ENCODE assay signal across 8 cellular contexts in the genomic region with DNA sequence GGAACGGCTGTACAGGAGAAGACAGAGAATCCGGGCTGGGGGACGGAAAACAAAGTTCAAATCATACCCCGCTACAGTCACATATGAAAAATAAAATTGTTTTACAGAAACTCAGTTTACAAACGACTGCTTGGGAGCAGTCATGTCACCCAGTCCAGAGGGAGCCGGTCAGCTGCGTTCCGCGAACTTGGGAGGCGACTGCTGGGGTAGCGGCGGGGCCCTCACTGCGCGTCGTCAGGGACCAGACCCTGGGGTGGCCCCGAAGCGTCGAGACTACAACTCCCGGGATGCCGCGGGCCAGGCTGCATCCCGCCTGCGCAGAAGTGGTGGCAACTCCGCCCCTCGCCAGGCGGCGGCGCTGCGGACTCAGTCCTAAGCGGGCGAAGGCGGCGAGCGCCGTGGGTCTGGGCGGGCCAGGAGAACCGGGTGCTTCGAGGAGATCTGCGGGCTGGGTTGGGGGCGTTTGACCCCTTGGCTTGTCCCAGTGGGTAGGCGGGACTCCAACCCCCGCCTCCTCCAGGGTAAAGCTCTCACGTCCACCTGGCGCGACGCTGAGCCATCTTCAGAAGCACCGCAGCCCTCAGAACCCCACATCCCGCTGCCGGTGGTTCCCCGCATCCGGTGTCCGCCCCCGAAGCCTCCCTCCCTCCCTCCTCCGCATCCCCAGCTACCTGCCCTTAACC. TPM values are rescaled to one million over a fixed set of nuclear protein-coding genes. Genes with fewer than 3 reads are reported as not detected.
DNase-seq lines count a peak whose midpoint lies in the region; ATAC-seq and TF ChIP-seq lines count a peak whose summit lies in the region.

No MANE protein-coding gene starts in this region.

- TF ChIP-seq CTCF in GM12875 (IDR thresholded peaks at IDR 0.05; ENCODE audit: borderline replicate concordance, insufficient read depth, low read depth, low read length) (peak; percentile 97), cardiac muscle cell (IDR thresholded peaks at IDR 0.05; ENCODE audit: low read depth, low read length) (peak; percentile 84), transverse colon (IDR thresholded peaks at IDR 0.05) (peak; percentile 88 to 98 (median 96))

- H4K91ac ChIP-seq in trophoblast cell (ENCODE audit: low read depth, low read length): peak overlapping the region; percentile 79

- H3K79me2 ChIP-seq in trophoblast cell (ENCODE audit: control insufficient read depth, insufficient read depth, low read length, poor library complexity): peaks cover 2% of the 10 kb centered on the region

- no peaks in the 10 kb centered on the region for H3K27me3 ChIP-seq in cardiac muscle cell
- H3K27me3 ChIP-seq in trophoblast cell (ENCODE audit: insufficient read depth, low read length): no peaks in the 10 kb centered on the region
- H3K27me3 ChIP-seq in transverse colon: no peaks in the 10 kb centered on the region

- H3K4me2 ChIP-seq in trophoblast cell (ENCODE audit: low read length): peak overlapping the region; percentile 83

- H3K18ac ChIP-seq in trophoblast cell (ENCODE audit: low read length): peak overlapping the region; percentile 19

- peak overlapping the region; percentile 84 for H3K14ac ChIP-seq in trophoblast cell (ENCODE audit: low read length)

- peak overlapping the region; percentile 87 for H3K4me3 Mint-ChIP-seq in activated naive CD8-positive, alpha-beta T cell treated with anti-CD3 and anti-CD28 coated beads, Interleukin-2, amount 10 ng/mL, durations not matched to agents 7 days and 5 days

- POLR2A ChIA-PET in activated naive CD8-positive, alpha-beta T cell treated with anti-CD3 and anti-CD28 coated beads, Interleukin-2, amount 10 ng/mL, durations not matched to agents 7 days and 5 days (lab: Charles Lee): interaction anchor here (0.7 to 9.1 kb wide), 23 partner anchors 7 to 567 kb away, joined by 3 to 214 read pairs (median 6); partner anchors contain the start of genes ARHGEF39, CCDC107, CD72 and CREB3

- no peak overlapping the region for H2AK5ac ChIP-seq in trophoblast cell (ENCODE audit: low read length)

- no peaks in the 10 kb centered on the region for H3K27me3 Mint-ChIP-seq in activated naive CD8-positive, alpha-beta T cell treated with anti-CD3 and anti-CD28 coated beads, Interleukin-2, amount 10 ng/mL, durations not matched to agents 7 days and 5 days

- H3K9me3 Mint-ChIP-seq in activated naive CD8-positive, alpha-beta T cell treated with anti-CD3 and anti-CD28 coated beads, Interleukin-2, amount 10 ng/mL, durations not matched to agents 7 days and 5 days: no peaks in the 10 kb centered on the region

- H3K36me3 ChIP-seq in cardiac muscle cell (no peaks in the 10 kb centered on the region), trophoblast cell (ENCODE audit: control insufficient read depth in 1 of 2, insufficient read depth in 2 of 2, low read length in 2 of 2) (no peaks in the 10 kb centered on the region), transverse colon (no peaks in the 10 kb centered on the region)

- peaks cover 9% of the 10 kb centered on the region for H3K79me1 ChIP-seq in trophoblast cell (ENCODE audit: low read length)

- H3K4ac ChIP-seq in trophoblast cell (ENCODE audit: low read depth, low read length): peak overlapping the region; percentile 72

- DNase-seq in NCI-H1092 treated with DMSO at 0.1 percent for 48 hours (lab: John Stamatoyannopoulos, UW) (peak; percentile 90), SKM-1 (lab: John Stamatoyannopoulos, UW; ENCODE audit: unreplicated experiment) (peak; percentile 85), cardiac muscle cell (ENCODE audit: low read depth in 1 of 2, low spot score in 1 of 2) (peak; percentile 93 to 95), trophoblast cell (peak; percentile 93 to 98), transverse colon (peak; percentile 96)
- DNase-seq in activated naive CD8-positive, alpha-beta T cell treated with anti-CD3 and anti-CD28 coated beads, Interleukin-2, amount 10 ng/mL, durations not matched to agents 7 days and 5 days: peak; percentile 98

- H3K27ac Mint-ChIP-seq in activated naive CD8-positive, alpha-beta T cell treated with anti-CD3 and anti-CD28 coated beads, Interleukin-2, amount 10 ng/mL, durations not matched to agents 7 days and 5 days: peak overlapping the region; percentile 90

- WGBS in trophoblast cell (ENCODE audit: extremely low coverage, insufficient coverage, insufficient read length): no CpG with 5 or more reads among the region's 54 CpGs
- WGBS in transverse colon (ENCODE audit: low coverage in 1 of 2), 2 donors: 0% methylated on average over 4 to 36 of the region's 54 CpGs

- H3K4me3 ChIP-seq in GM12875 (ENCODE audit: low read depth, low read length) (peak overlapping the region; percentile 58), cardiac muscle cell (peak overlapping the region; percentile 53), trophoblast cell (ENCODE audit: low read depth, low read length) (peak overlapping the region; percentile 71), transverse colon (peak overlapping the region; percentile 50 to 68 (median 56))

- peak overlapping the region; percentile 86 for H4K8ac ChIP-seq in trophoblast cell (ENCODE audit: low read depth, low read length)

- H2AFZ ChIP-seq in trophoblast cell (ENCODE audit: insufficient read depth, low read length, poor library complexity): peak overlapping the region; percentile 84

- in situ Hi-C loops in transverse colon (cut with MboI; ENCODE audit: low pct_ligation_motif_present in 1 of 4, low pct_unique_long_range_greater_than_20kb in 1 of 4, low sequenced_read_pairs in 3 of 4): no loop called here

- H3K9ac ChIP-seq in trophoblast cell (ENCODE audit: low read length): peak overlapping the region; percentile 77

- H4K12ac ChIP-seq in trophoblast cell (ENCODE audit: low read depth, low read length): peak overlapping the region; percentile 98

- peaks cover 42% of the 10 kb centered on the region for H3K4me1 Mint-ChIP-seq in activated naive CD8-positive, alpha-beta T cell treated with anti-CD3 and anti-CD28 coated beads, Interleukin-2, amount 10 ng/mL, durations not matched to agents 7 days and 5 days

- TF ChIP-seq EP300 in transverse colon (IDR thresholded peaks at IDR 0.05; ENCODE audit: low read depth): no peak

- TF ChIP-seq POLR2A in transverse colon (IDR thresholded peaks at IDR 0.05): peak; percentile 90

- H2BK5ac ChIP-seq in trophoblast cell (ENCODE audit: low read depth, low read length, poor library complexity): peak overlapping the region; percentile 18

- intact Hi-C loops in transverse colon (cut with DNase I; ENCODE audit: low total_unique reads): no loop called here

- H3K36me3 Mint-ChIP-seq in activated naive CD8-positive, alpha-beta T cell treated with anti-CD3 and anti-CD28 coated beads, Interleukin-2, amount 10 ng/mL, durations not matched to agents 7 days and 5 days: peaks cover 28% of the 10 kb centered on the region

- H3K4me1 ChIP-seq in cardiac muscle cell (ENCODE audit: low read depth) (peaks cover 9% of the 10 kb centered on the region), trophoblast cell (ENCODE audit: control insufficient read depth in 1 of 2, insufficient read depth in 2 of 2, low read length in 2 of 2) (peaks cover 6 to 21% of the 10 kb centered on the region in 2 experiments), transverse colon (peaks cover 4 to 26% (median 15%) of the 10 kb centered on the region in 4 donors)

- H3K23ac ChIP-seq in trophoblast cell (ENCODE audit: low read length): no peak overlapping the region

- peak; percentile 86 for ATAC-seq in HG02678 (IDR thresholded peaks at IDR 0.05; ENCODE audit: unreplicated experiment)
- peak; percentile 83 for ATAC-seq in activated naive CD8-positive, alpha-beta T cell treated with anti-CD3 and anti-CD28 coated beads, Interleukin-2, amount 10 ng/mL, durations not matched to agents 7 days and 5 days (ENCODE audit: low read depth)

- peak overlapping the region; percentile 63 for H2BK120ac ChIP-seq in trophoblast cell (ENCODE audit: insufficient read depth, low read length, poor library complexity)

- peak overlapping the region; percentile 90 for H3K27ac ChIP-seq in cardiac muscle cell
- peak overlapping the region; percentile 80 for H3K27ac ChIP-seq in trophoblast cell (ENCODE audit: low read depth, low read length)
- peak overlapping the region; percentile 81 to 97 (median 92) for H3K27ac ChIP-seq in transverse colon

- no peak overlapping the region for H2BK12ac ChIP-seq in trophoblast cell (ENCODE audit: low read length)

- H3K9me3 ChIP-seq in cardiac muscle cell (ENCODE audit: low read depth) (no peaks in the 10 kb centered on the region), trophoblast cell (ENCODE audit: insufficient read depth, low read depth, low read length) (peaks cover 2% of the 10 kb centered on the region), transverse colon (no peaks in the 10 kb centered on the region)

RNA-seq across cellular contexts. Expression of gene SIT1, which starts 4.0 kb away (rescaled TPM):
- 100 to 1,000 TPM; 174 to 195 TPM for total RNA-seq in activated naive CD8-positive, alpha-beta T cell treated with anti-CD3 and anti-CD28 coated beads, Interleukin-2, amount 10 ng/mL, durations not matched to agents 7 days and 5 days
- not detected in 2 replicates for total RNA-seq in cardiac muscle cell
- polyA plus RNA-seq in cardiac muscle cell: 0.21 and 0.46 TPM in 2 replicates
- polyA plus RNA-seq in trophoblast cell (2013): 0.06 TPM in 1 of 2 replicates, not detected in the other
- total RNA-seq in transverse colon: 1 to 10 TPM in 3 of 4 donors, not detected in 1; 1.2 to 6.7 (median 3.8) TPM

RNA-seq across cellular contexts. Expression of gene RMRP, which starts 11.1 kb away (rescaled TPM):
- total RNA-seq in activated naive CD8-positive, alpha-beta T cell treated with anti-CD3 and anti-CD28 coated beads, Interleukin-2, amount 10 ng/mL, durations not matched to agents 7 days and 5 days: over 10,000 TPM; 10,447 to 10,452 TPM
- total RNA-seq in cardiac muscle cell: 6,299 and 17,487 TPM in 2 replicates
- not detected in 2 replicates for polyA plus RNA-seq in cardiac muscle cell
- 3.3 and 5.7 TPM in 2 replicates for polyA plus RNA-seq in trophoblast cell (2013)
- total RNA-seq in transverse colon: 1,000 to 10,000 TPM; 1,115 to 7,222 (median 2,718) TPM

RNA-seq across cellular contexts. Expression of gene CCDC107, which starts 11.4 kb away (rescaled TPM):
- 10 to 100 TPM; 32.7 to 36.3 TPM for total RNA-seq in activated naive CD8-positive, alpha-beta T cell treated with anti-CD3 and anti-CD28 coated beads, Interleukin-2, amount 10 ng/mL, durations not matched to agents 7 days and 5 days
- total RNA-seq in cardiac muscle cell (26.5 and 29.3 TPM in 2 replicates), transverse colon (10 to 100 TPM; 32.0 to 50.1 (median 37.2) TPM)
- 68.5 and 75.1 TPM in 2 replicates for polyA plus RNA-seq in cardiac muscle cell
- 10.1 and 10.2 TPM in 2 replicates for polyA plus RNA-seq in trophoblast cell (2013)

RNA-seq across cellular contexts. Expression of gene ARHGEF39, which starts 18.3 kb away (rescaled TPM):
- total RNA-seq in activated naive CD8-positive, alpha-beta T cell treated with anti-CD3 and anti-CD28 coated beads, Interleukin-2, amount 10 ng/mL, durations not matched to agents 7 days and 5 days: 10 to 100 TPM; 13.1 to 13.4 TPM
- total RNA-seq in cardiac muscle cell: 1.5 and 12.6 TPM in 2 replicates
- polyA plus RNA-seq in cardiac muscle cell: 5.6 and 36.9 TPM in 2 replicates
- polyA plus RNA-seq in trophoblast cell (2013): 6.7 and 7.0 TPM in 2 replicates
- 1 to 10 TPM; 1.6 to 7.4 (median 5.8) TPM for total RNA-seq in transverse colon

RNA-seq across cellular contexts. Expression of gene CA9, which starts 27.0 kb away (rescaled TPM):
- total RNA-seq in activated naive CD8-positive, alpha-beta T cell treated with anti-CD3 and anti-CD28 coated beads, Interleukin-2, amount 10 ng/mL, durations not matched to agents 7 days and 5 days: 1 to 10 TPM in 1 of 2 experiments, under 1 TPM in 1; 0.86 to 1.2 TPM
- total RNA-seq in cardiac muscle cell: 2.4 and 3.1 TPM in 2 replicates
- 2.6 and 4.9 TPM in 2 replicates for polyA plus RNA-seq in cardiac muscle cell
- polyA plus RNA-seq in trophoblast cell (2013): 0.53 and 0.75 TPM in 2 replicates
- total RNA-seq in transverse colon: not detected

Comparison
In these comparisons a context has a peak if more than half of its experiments do, and no peak if none do; other contexts are left out.
1. Peak in every context shown above with its lines: DNase-seq, ATAC-seq, H3K4me3 ChIP-seq and H3K27ac ChIP-seq.
2. RNA of gene SIT1, which starts 4.0 kb away (total RNA-seq): 174 to 195 TPM in activated naive CD8-positive, alpha-beta T cell treated with anti-CD3 and anti-CD28 coated beads, Interleukin-2, amount 10 ng/mL, durations not matched to agents 7 days and 5 days; 1.2 to 6.7 TPM in transverse colon and not detected in cardiac muscle cell; every median in the first group is over 10 times any median in the second.